9 cellular contexts compared by ENCODE assay signal in genomic region chr6:34237316-34237721, GRCh38. TPM values are rescaled to one million over a fixed set of nuclear protein-coding genes. Genes with fewer than 3 reads are reported as not detected.
DNase-seq lines count a peak whose midpoint lies in the region; ATAC-seq and TF ChIP-seq lines count a peak whose summit lies in the region.
"Had no signal": no experiment of that assay in that cellular context is flagged by ENCODE, and none has a peak within 500 bp of the region (broad histone marks: within the 10 kb centered on the region; RNA-seq: fewer than 3 reads in every experiment).

No MANE protein-coding gene starts in this region.

- H3K9ac ChIP-seq in rectal smooth muscle tissue (ENCODE audit: low read length), result peak overlapping the region; percentile 11

- H3K4me1 ChIP-seq in rectal smooth muscle tissue (ENCODE audit: control insufficient read depth, insufficient read depth, low read length), result peaks cover 5% of the 10 kb centered on the region

- intact Hi-C loops in activated CD4-positive, alpha-beta T cell treated with anti-CD3 and anti-CD28 coated beads for 36 hours (cut with DNase I, micrococcal nuclease), result loop anchor here (2.0 to 10.0 kb wide), 15 partner anchors 55 to 1265 kb away; partner anchors contain the start of genes ANKS1A (in 1 of the 2), BLTP3A (in 1 of the 2), CUTA (in 1 of the 2) and ILRUN (in 1 of the 2)

- peak overlapping the region; percentile 99 for H3K27ac ChIP-seq in VCaP
- peak overlapping the region; percentile 79 for H3K27ac ChIP-seq in rectal smooth muscle tissue (ENCODE audit: low read depth, low read length)

- H3K27me3 Mint-ChIP-seq in activated CD4-positive, alpha-beta T cell treated with anti-CD3 and anti-CD28 coated beads for 36 hours, result no peaks in the 10 kb centered on the region

- H3K27me3 ChIP-seq in rectal smooth muscle tissue (ENCODE audit: control insufficient read depth, insufficient read depth, low read length), result no peaks in the 10 kb centered on the region
- H3K27me3 ChIP-seq: adrenal gland had no signal

- ATAC-seq in activated CD4-positive, alpha-beta T cell treated with anti-CD3 and anti-CD28 coated beads for 36 hours, result no peak
- peak; percentile 11 for ATAC-seq in HG03025 (IDR thresholded peaks at IDR 0.05; ENCODE audit: low FRiP score, unreplicated experiment)
- ATAC-seq in GM21526 (IDR thresholded peaks at IDR 0.05; ENCODE audit: low FRiP score, unreplicated experiment), result no peak

- POLR2A ChIA-PET in activated CD4-positive, alpha-beta T cell treated with anti-CD3 and anti-CD28 coated beads for 36 hours (lab: Charles Lee), result interaction anchor here (1.0 to 1.3 kb wide), 6 partner anchors 11 to 179 kb away, joined by 3 to 16 read pairs (median 5); partner anchors contain the start of gene SMIM29

- TF ChIP-seq CTCF in VCaP (conservative IDR thresholded peaks at IDR 0.05) (no peak), fibroblast of villous mesenchyme (IDR thresholded peaks at IDR 0.05; ENCODE audit: insufficient read depth, low read depth, low read length) (no peak)

- peak overlapping the region; percentile 76 for H3K4me3 ChIP-seq in fibroblast of villous mesenchyme (ENCODE audit: low read depth, low read length)
- H3K4me3 ChIP-seq in rectal smooth muscle tissue (ENCODE audit: low read length), result peak overlapping the region; percentile 73

- no peak overlapping the region for H3K27ac Mint-ChIP-seq in activated CD4-positive, alpha-beta T cell treated with anti-CD3 and anti-CD28 coated beads for 36 hours

- H3K4me3 Mint-ChIP-seq in activated CD4-positive, alpha-beta T cell treated with anti-CD3 and anti-CD28 coated beads for 36 hours, result peak overlapping the region; percentile 85

- peak; percentile 61 for DNase-seq in activated CD4-positive, alpha-beta T cell treated with anti-CD3 and anti-CD28 coated beads for 36 hours
- no peak for DNase-seq in activated CD4-positive, alpha-beta T cell treated with anti-CD3 and anti-CD28 coated beads, Interleukin-2, amount 50 U/mL, for 4 hours
- DNase-seq in fibroblast of villous mesenchyme (ENCODE audit: low read depth), result no peak
- no peak for DNase-seq in hepatic stellate cell (ENCODE audit: low spot score)

- peaks cover 38% of the 10 kb centered on the region for H3K36me3 Mint-ChIP-seq in activated CD4-positive, alpha-beta T cell treated with anti-CD3 and anti-CD28 coated beads for 36 hours (ENCODE audit: low read depth)

- H3K9me3 Mint-ChIP-seq in activated CD4-positive, alpha-beta T cell treated with anti-CD3 and anti-CD28 coated beads for 36 hours (ENCODE audit: low read depth), result no peaks in the 10 kb centered on the region

- CTCF ChIA-PET in activated CD4-positive, alpha-beta T cell treated with anti-CD3 and anti-CD28 coated beads for 36 hours (lab: Charles Lee), result interaction anchor here (0.6 to 1.1 kb wide), 7 partner anchors 13 to 467 kb away, joined by 3 to 7 read pairs (median 3); no protein-coding TSS in a partner anchor

- peaks cover 2% of the 10 kb centered on the region for H3K36me3 ChIP-seq in rectal smooth muscle tissue (ENCODE audit: control insufficient read depth, insufficient read depth, low read length)
- H3K36me3 ChIP-seq: adrenal gland had no signal

- peaks cover 51% of the 10 kb centered on the region for H3K4me1 Mint-ChIP-seq in activated CD4-positive, alpha-beta T cell treated with anti-CD3 and anti-CD28 coated beads for 36 hours

RNA-seq across cellular contexts. Expression of gene HMGA1, which starts 0.6 kb away (rescaled TPM):
- total RNA-seq in activated CD4-positive, alpha-beta T cell treated with anti-CD3 and anti-CD28 coated beads for 36 hours, result 100 to 1,000 TPM; 569 to 649 TPM
- total RNA-seq in fibroblast of villous mesenchyme, result 65.2 and 111 TPM in 2 replicates

RNA-seq across cellular contexts. Expression of gene SMIM29, which starts 11.5 kb away (rescaled TPM):
- total RNA-seq in activated CD4-positive, alpha-beta T cell treated with anti-CD3 and anti-CD28 coated beads for 36 hours, result 10 to 100 TPM; 15.8 to 16.3 TPM
- total RNA-seq in fibroblast of villous mesenchyme, result 22.5 and 30.9 TPM in 2 replicates
